In the genomic region with DNA sequence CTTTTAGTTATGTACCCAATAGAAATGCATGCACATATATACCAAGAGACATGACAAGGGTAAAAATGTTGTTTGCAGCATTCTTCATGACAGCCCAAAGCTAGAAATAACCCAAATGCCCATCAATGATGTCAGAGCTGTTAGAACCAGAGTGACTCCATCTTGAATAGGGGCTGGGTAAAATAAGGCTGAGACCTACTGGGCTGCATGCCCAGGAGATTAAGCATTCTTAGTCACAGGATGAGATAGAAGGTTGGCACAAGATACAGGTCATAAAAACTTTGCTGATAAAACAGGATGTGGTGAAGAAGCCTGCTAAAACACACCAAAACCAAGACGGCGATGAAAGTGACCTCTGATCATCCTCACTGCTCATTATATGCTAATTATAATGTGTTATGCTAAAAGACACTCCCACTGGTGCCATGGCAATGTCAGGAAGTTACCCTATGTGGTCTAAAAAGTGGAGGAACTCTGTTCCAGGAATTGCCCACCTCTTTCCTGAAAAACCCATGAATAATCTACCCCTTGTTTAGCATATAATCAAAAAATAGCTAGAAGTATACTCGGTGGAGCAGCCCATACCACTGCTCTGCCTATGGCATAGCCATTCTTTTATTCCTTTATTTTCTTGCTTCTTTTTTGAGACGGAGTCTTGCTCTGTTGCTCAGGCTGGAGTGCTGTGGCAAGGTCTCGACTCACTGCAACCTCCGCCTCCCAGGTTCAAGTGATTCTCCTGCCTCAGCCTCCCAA, we compare ENCODE assay signal across 1 cellular context.
TF ChIP-seq lines count a peak whose summit lies in the region.

No MANE protein-coding gene starts in this region.

TF ChIP-seq in K562, 482 proteins besides CTCF, POLR2A, EP300 and RAD21 (continued from another document and continues in another):
- TF ChIP-seq CREB5 (CRISPR knock-in tag; IDR thresholded peaks at IDR 0.05): peak; percentile 99
- peak; percentile 97 for TF ChIP-seq ZSCAN32 (CRISPR knock-in tag; IDR thresholded peaks at IDR 0.05)
- TF ChIP-seq SIRT6 (IDR thresholded peaks at IDR 0.05; ENCODE audit: low read depth, low read length): no peak
- no peak for TF ChIP-seq SAFB2 (IDR thresholded peaks at IDR 0.05; ENCODE audit: borderline replicate concordance, low read depth, low read length, severe bottlenecking)
- TF ChIP-seq POLR3A (IDR thresholded peaks at IDR 0.05; ENCODE audit: borderline replicate concordance, extremely low read depth, insufficient read depth, insufficient read length): no peak
- TF ChIP-seq SMARCB1 (IDR thresholded peaks at IDR 0.05; ENCODE audit: insufficient read length, low read depth): no peak
- peak; percentile 99 for TF ChIP-seq ZNF830 (CRISPR knock-in tag; IDR thresholded peaks at IDR 0.05)
- peak; percentile 100 for TF ChIP-seq ERF (CRISPR knock-in tag; IDR thresholded peaks at IDR 0.05)
- no peak for TF ChIP-seq STAT5A (IDR thresholded peaks at IDR 0.05; ENCODE audit: borderline replicate concordance, low read length)
- no peak for TF ChIP-seq U2AF2 (optimal IDR thresholded peaks at IDR 0.05; ENCODE audit: low read depth, low read length)
- no peak for TF ChIP-seq ZBTB1 (CRISPR knock-in tag; IDR thresholded peaks at IDR 0.05; ENCODE audit: borderline replicate concordance, low read depth)
- peak; percentile 98 for TF ChIP-seq PHTF2 (CRISPR knock-in tag; IDR thresholded peaks at IDR 0.05)
- TF ChIP-seq NR2F6 (CRISPR knock-in tag; IDR thresholded peaks at IDR 0.05): peak; percentile 97
- no peak for TF ChIP-seq RAD51 (IDR thresholded peaks at IDR 0.05; ENCODE audit: borderline replicate concordance, low read depth)
- no peak for TF ChIP-seq GABPB1 (CRISPR knock-in tag; IDR thresholded peaks at IDR 0.05)
- no peak for TF ChIP-seq RBM15 (IDR thresholded peaks at IDR 0.05; ENCODE audit: insufficient read depth, low read length)
- TF ChIP-seq ZNF232 (CRISPR knock-in tag; IDR thresholded peaks at IDR 0.05): no peak
- no peak for TF ChIP-seq NELFE (IDR thresholded peaks at IDR 0.05; ENCODE audit: insufficient read depth, insufficient read length)
- no peak for TF ChIP-seq TBL1XR1 (IDR thresholded peaks at IDR 0.05; ENCODE audit: low read length in 2 of 2)
- peak; percentile 94 for TF ChIP-seq ETV1 (tag; conservative IDR thresholded peaks at IDR 0.05; ENCODE audit: low read depth)
- TF ChIP-seq TAF1 (IDR thresholded peaks at IDR 0.05; ENCODE audit: control insufficient read depth, extremely low read depth, insufficient read depth, low read length, severe bottlenecking): no peak
- TF ChIP-seq ZNF280B (CRISPR knock-in tag; IDR thresholded peaks at IDR 0.05): peak; percentile 98
- TF ChIP-seq ZNF561 (CRISPR knock-in tag; conservative IDR thresholded peaks at IDR 0.05): peak; percentile 97
- TF ChIP-seq ZNF282 (CRISPR knock-in tag; IDR thresholded peaks at IDR 0.05): no peak
- TF ChIP-seq, protein P1, sequence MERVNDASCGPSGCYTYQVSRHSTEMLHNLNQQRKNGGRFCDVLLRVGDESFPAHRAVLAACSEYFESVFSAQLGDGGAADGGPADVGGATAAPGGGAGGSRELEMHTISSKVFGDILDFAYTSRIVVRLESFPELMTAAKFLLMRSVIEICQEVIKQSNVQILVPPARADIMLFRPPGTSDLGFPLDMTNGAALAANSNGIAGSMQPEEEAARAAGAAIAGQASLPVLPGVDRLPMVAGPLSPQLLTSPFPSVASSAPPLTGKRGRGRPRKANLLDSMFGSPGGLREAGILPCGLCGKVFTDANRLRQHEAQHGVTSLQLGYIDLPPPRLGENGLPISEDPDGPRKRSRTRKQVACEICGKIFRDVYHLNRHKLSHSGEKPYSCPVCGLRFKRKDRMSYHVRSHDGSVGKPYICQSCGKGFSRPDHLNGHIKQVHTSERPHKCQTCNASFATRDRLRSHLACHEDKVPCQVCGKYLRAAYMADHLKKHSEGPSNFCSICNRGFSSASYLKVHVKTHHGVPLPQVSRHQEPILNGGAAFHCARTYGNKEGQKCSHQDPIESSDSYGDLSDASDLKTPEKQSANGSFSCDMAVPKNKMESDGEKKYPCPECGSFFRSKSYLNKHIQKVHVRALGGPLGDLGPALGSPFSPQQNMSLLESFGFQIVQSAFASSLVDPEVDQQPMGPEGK (CRISPR knock-in tag; IDR thresholded peaks at IDR 0.05; ENCODE audit: borderline replicate concordance): peak; percentile 99
- no peak for TF ChIP-seq PHB2 (IDR thresholded peaks at IDR 0.05; ENCODE audit: low read depth)
- TF ChIP-seq NR2C2 (CRISPR knock-in tag; IDR thresholded peaks at IDR 0.05): no peak
- TF ChIP-seq NR2C2 (tag; IDR thresholded peaks at IDR 0.05): peak; percentile 90
- TF ChIP-seq SREBF1 (IDR thresholded peaks at IDR 0.05; ENCODE audit: borderline replicate concordance, low read depth, low read length): no peak
- TF ChIP-seq MEF2A (IDR thresholded peaks at IDR 0.05; ENCODE audit: control insufficient read depth, low read depth, low read length): no peak
- peak; percentile 21; the same call in 1 of the 2 replicates for TF ChIP-seq ESRRA (IDR thresholded peaks at IDR 0.05; ENCODE audit: borderline replicate concordance, low read depth)
- TF ChIP-seq ZNF551 (CRISPR knock-in tag; IDR thresholded peaks at IDR 0.05): peak; percentile 88
- peak; percentile 99 for TF ChIP-seq ZNF41 (CRISPR knock-in tag; conservative IDR thresholded peaks at IDR 0.05)
- TF ChIP-seq NR4A1 (CRISPR knock-in tag; IDR thresholded peaks at IDR 0.05): peak; percentile 99
- TF ChIP-seq NR4A1 (tag; IDR thresholded peaks at IDR 0.05): peak; percentile 99
- no peak for TF ChIP-seq ZNF408 (CRISPR knock-in tag; IDR thresholded peaks at IDR 0.05; ENCODE audit: low read depth)
- TF ChIP-seq ILK (tag; IDR thresholded peaks at IDR 0.05; ENCODE audit: borderline replicate concordance, low read depth): peak; percentile 99
- no peak for TF ChIP-seq TCF7 (IDR thresholded peaks at IDR 0.05; ENCODE audit: borderline replicate concordance)
- peak; percentile 93 for TF ChIP-seq KLF1 (tag; IDR thresholded peaks at IDR 0.05)
- TF ChIP-seq MYNN (IDR thresholded peaks at IDR 0.05): no peak
- TF ChIP-seq MYNN (CRISPR knock-in tag; IDR thresholded peaks at IDR 0.05): no peak
- TF ChIP-seq GTF2E2 (tag; IDR thresholded peaks at IDR 0.05): peak; percentile 98
- peak; percentile 82 for TF ChIP-seq ZNF764 (CRISPR knock-in tag; IDR thresholded peaks at IDR 0.05; ENCODE audit: low read depth)
- TF ChIP-seq NCOA4 (IDR thresholded peaks at IDR 0.05; ENCODE audit: partially characterized antibody): no peak
- TF ChIP-seq HDAC3 (IDR thresholded peaks at IDR 0.05; ENCODE audit: borderline replicate concordance, partially characterized antibody): no peak
- no peak for TF ChIP-seq ATF6 (CRISPR knock-in tag; IDR thresholded peaks at IDR 0.05)
- TF ChIP-seq ZNF583 (CRISPR knock-in tag; IDR thresholded peaks at IDR 0.05): peak; percentile 99
- TF ChIP-seq, protein P2, sequence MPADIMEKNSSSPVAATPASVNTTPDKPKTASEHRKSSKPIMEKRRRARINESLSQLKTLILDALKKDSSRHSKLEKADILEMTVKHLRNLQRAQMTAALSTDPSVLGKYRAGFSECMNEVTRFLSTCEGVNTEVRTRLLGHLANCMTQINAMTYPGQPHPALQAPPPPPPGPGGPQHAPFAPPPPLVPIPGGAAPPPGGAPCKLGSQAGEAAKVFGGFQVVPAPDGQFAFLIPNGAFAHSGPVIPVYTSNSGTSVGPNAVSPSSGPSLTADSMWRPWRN (IDR thresholded peaks at IDR 0.05; ENCODE audit: low read depth): no peak
- TF ChIP-seq ZNF766 (CRISPR knock-in tag; conservative IDR thresholded peaks at IDR 0.05): peak; percentile 99
- TF ChIP-seq MECOM (CRISPR knock-in tag; IDR thresholded peaks at IDR 0.05): peak; percentile 99
- TF ChIP-seq, protein P3, sequence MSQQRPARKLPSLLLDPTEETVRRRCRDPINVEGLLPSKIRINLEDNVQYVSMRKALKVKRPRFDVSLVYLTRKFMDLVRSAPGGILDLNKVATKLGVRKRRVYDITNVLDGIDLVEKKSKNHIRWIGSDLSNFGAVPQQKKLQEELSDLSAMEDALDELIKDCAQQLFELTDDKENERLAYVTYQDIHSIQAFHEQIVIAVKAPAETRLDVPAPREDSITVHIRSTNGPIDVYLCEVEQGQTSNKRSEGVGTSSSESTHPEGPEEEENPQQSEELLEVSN (IDR thresholded peaks at IDR 0.05; ENCODE audit: borderline replicate concordance in 1 of 2, extremely low read depth in 1 of 2, insufficient read depth in 1 of 2, insufficient read length in 1 of 2, low read depth in 1 of 2, low read length in 1 of 2, poor library complexity in 1 of 2, severe bottlenecking in 1 of 2): no peak
- no peak for TF ChIP-seq USF1 (CRISPR knock-in tag; IDR thresholded peaks at IDR 0.05)
- TF ChIP-seq ZNF740 (CRISPR knock-in tag; IDR thresholded peaks at IDR 0.05): no peak
- peak in 1 of 2 experiments; percentile 98; a peak in 2 of 4 replicates for TF ChIP-seq ZNF740 (tag; IDR thresholded peaks at IDR 0.05)
- TF ChIP-seq SRF (CRISPR knock-in tag; IDR thresholded peaks at IDR 0.05): peak in 1 of 2 experiments; percentile 92; a peak in 2 of 4 replicates
- TF ChIP-seq TARDBP (IDR thresholded peaks at IDR 0.05): no peak
- peak; percentile 99 for TF ChIP-seq ZNF668 (CRISPR knock-in tag; IDR thresholded peaks at IDR 0.05)
